ENCODE assay signal across 1 cellular context in the genomic region with DNA sequence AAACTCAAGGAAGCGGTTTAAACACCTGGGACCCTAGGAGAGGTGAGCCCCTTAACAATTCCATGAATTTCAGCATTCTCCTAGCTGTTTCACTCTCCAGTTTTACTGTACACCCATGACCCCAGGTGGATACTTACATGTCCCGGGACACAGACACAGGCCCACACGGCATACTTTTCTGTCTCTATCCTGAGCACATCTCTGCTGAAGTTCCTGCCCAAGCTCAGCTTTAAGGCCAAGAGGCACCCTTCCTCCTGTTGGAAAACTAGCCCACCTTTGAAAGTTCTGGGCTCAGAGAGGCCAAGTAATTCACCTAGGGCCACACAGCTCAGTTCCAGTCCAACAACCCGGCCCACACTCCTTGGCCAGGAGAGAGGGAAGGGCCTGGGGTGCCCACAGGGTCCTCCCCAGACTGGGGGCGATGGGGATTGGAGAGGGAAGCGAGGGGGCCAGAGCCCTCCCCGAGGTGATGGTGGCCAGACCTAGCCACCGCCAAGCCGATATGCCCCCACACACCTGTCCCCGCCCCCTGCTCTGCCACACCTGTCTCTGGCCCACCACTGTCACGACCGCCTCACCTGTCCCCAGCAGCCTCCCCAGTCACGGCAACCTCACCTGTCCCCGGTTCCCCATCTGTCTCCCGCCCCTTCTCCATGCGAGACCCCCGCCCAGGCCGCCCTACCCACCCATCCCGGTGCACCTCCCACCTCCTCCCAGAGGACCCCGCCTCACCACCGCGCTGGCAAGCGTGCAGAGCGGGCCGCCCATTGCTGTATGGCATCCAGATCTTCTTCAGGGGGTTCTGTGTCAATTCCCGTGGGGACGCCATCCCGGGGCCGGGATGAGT.
TF ChIP-seq lines count a peak whose summit lies in the region.

No MANE protein-coding gene starts in this region.

TF ChIP-seq in endothelial cell of umbilical vein, 7 proteins besides CTCF, POLR2A, EP300 and RAD21:
- TF ChIP-seq POLR2AphosphoS5 (IDR thresholded peaks at IDR 0.05; ENCODE audit: insufficient read depth, low read depth, low read length) (no peak), EZH2 (IDR thresholded peaks at IDR 0.05; ENCODE audit: borderline replicate concordance, low read depth, low read length, severe bottlenecking) (no peak), MYC (IDR thresholded peaks at IDR 0.05; ENCODE audit: low read depth, low read length) (no peak), JUN (IDR thresholded peaks at IDR 0.05; ENCODE audit: borderline replicate concordance, insufficient read depth, insufficient read length, low read depth) (no peak), FOS (IDR thresholded peaks at IDR 0.05; ENCODE audit: borderline replicate concordance, insufficient read depth, low read length) (no peak), GATA2 (IDR thresholded peaks at IDR 0.05; ENCODE audit: insufficient read depth, insufficient read length, low read depth, low read length) (no peak)
- TF ChIP-seq, protein P1, sequence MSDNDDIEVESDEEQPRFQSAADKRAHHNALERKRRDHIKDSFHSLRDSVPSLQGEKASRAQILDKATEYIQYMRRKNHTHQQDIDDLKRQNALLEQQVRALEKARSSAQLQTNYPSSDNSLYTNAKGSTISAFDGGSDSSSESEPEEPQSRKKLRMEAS (IDR thresholded peaks at IDR 0.05; ENCODE audit: insufficient read depth, insufficient read length): no peak
